In genomic region chr2:120867290-120868231, GRCh38 we compare ENCODE assay signal across 9 cellular contexts.
DNase-seq lines count a peak whose midpoint lies in the region; ATAC-seq and TF ChIP-seq lines count a peak whose summit lies in the region.
"Had no signal": no experiment of that assay in that cellular context is flagged by ENCODE, and none has a peak within 500 bp of the region (broad histone marks: within the 10 kb centered on the region; RNA-seq: fewer than 3 reads in every experiment).

No MANE protein-coding gene starts in this region.

- H4K20me1 ChIP-seq in GM23248 (ENCODE audit: insufficient read depth) (no peaks in the 10 kb centered on the region), OCI-LY7 (ENCODE audit: insufficient read depth, low read length) (no peaks in the 10 kb centered on the region)

- H3K27me3 ChIP-seq in GM23248 (replicated peaks; ENCODE audit: insufficient read depth), result no peaks in the 10 kb centered on the region
- H3K27me3 ChIP-seq in ascending aorta, result no peaks in the 10 kb centered on the region

- H3K36me3 ChIP-seq in GM23248 (ENCODE audit: low read depth) (no peaks in the 10 kb centered on the region), ascending aorta (no peaks in the 10 kb centered on the region), OCI-LY7 (ENCODE audit: insufficient read depth, low read length) (no peaks in the 10 kb centered on the region)

- H3K4me2 ChIP-seq in GM23248 (ENCODE audit: unreplicated experiment) (peak overlapping the region; percentile 87), OCI-LY7 (ENCODE audit: low read length) (no peak overlapping the region)

- peaks cover 25% of the 10 kb centered on the region for H3K27me3 Mint-ChIP-seq in activated T-helper 17 cell treated with anti-CD3 and anti-CD28 coated beads, Interleukin-2, amount 50 U/mL, for 72 hours
- peaks cover 37% of the 10 kb centered on the region for H3K27me3 Mint-ChIP-seq in activated CD8-positive, alpha-beta memory T cell treated with anti-CD3 and anti-CD28 coated beads, Interleukin-2, amount 10 ng/mL, durations not matched to agents 7 days and 5 days

- H3K4me1 ChIP-seq in GM23248 (ENCODE audit: insufficient read depth), result peaks cover 36% of the 10 kb centered on the region
- peaks cover 4 to 21% of the 10 kb centered on the region in 2 donors for H3K4me1 ChIP-seq in ascending aorta
- no peaks in the 10 kb centered on the region for H3K4me1 ChIP-seq in OCI-LY7 (ENCODE audit: insufficient read depth, low read length, poor library complexity, severe bottlenecking)

- peaks cover 34% of the 10 kb centered on the region for H3F3A ChIP-seq in GM23248 (ENCODE audit: insufficient read depth)

- no peak overlapping the region for H3K4me3 Mint-ChIP-seq in activated T-helper 17 cell treated with anti-CD3 and anti-CD28 coated beads, Interleukin-2, amount 50 U/mL, for 72 hours
- H3K4me3 Mint-ChIP-seq in activated CD8-positive, alpha-beta memory T cell treated with anti-CD3 and anti-CD28 coated beads, Interleukin-2, amount 10 ng/mL, durations not matched to agents 7 days and 5 days, result no peak overlapping the region

- no peak overlapping the region for H3K27ac Mint-ChIP-seq in activated T-helper 17 cell treated with anti-CD3 and anti-CD28 coated beads, Interleukin-2, amount 50 U/mL, for 72 hours
- no peak overlapping the region for H3K27ac Mint-ChIP-seq in activated CD8-positive, alpha-beta memory T cell treated with anti-CD3 and anti-CD28 coated beads, Interleukin-2, amount 10 ng/mL, durations not matched to agents 7 days and 5 days

- H3K9me3 Mint-ChIP-seq in activated T-helper 17 cell treated with anti-CD3 and anti-CD28 coated beads, Interleukin-2, amount 50 U/mL, for 72 hours, result no peaks in the 10 kb centered on the region
- no peaks in the 10 kb centered on the region for H3K9me3 Mint-ChIP-seq in activated CD8-positive, alpha-beta memory T cell treated with anti-CD3 and anti-CD28 coated beads, Interleukin-2, amount 10 ng/mL, durations not matched to agents 7 days and 5 days (ENCODE audit: low read depth)

- CTCF ChIA-PET in OCI-LY7 (lab: Charles Lee; ENCODE audit: unreplicated experiment), result no interaction called here
- CTCF ChIA-PET in activated CD8-positive, alpha-beta memory T cell treated with anti-CD3 and anti-CD28 coated beads, Interleukin-2, amount 10 ng/mL, durations not matched to agents 7 days and 5 days (lab: Charles Lee), result no interaction called here

- peak overlapping the region; percentile 68 for H2AFZ ChIP-seq in GM23248
- H2AFZ ChIP-seq in OCI-LY7 (ENCODE audit: low read length), result no peak overlapping the region

- H3K79me2 ChIP-seq in GM23248 (ENCODE audit: insufficient read depth) (peaks cover 81% of the 10 kb centered on the region), OCI-LY7 (ENCODE audit: insufficient read depth, low read depth, low read length) (no peaks in the 10 kb centered on the region)

- no peaks in the 10 kb centered on the region for H3K9me3 ChIP-seq in GM23248 (ENCODE audit: low read depth)
- no peaks in the 10 kb centered on the region for H3K9me3 ChIP-seq in ascending aorta
- H3K9me3 ChIP-seq in OCI-LY7 (ENCODE audit: low read length), result no peaks in the 10 kb centered on the region

- in situ Hi-C loops in GM23248 (cut with MboI), result no loop called here

- ATAC-seq in activated T-helper 17 cell treated with anti-CD3 and anti-CD28 coated beads, Interleukin-2, amount 50 U/mL, for 72 hours (replicated peaks), result no peak
- no peak for ATAC-seq in activated CD8-positive, alpha-beta memory T cell treated with anti-CD3 and anti-CD28 coated beads, Interleukin-2, amount 10 ng/mL, durations not matched to agents 7 days and 5 days

- intact Hi-C loops in ascending aorta (cut with DNase I) (loop anchor here (1.0 to 10.0 kb wide), 7 partner anchors 25 to 497 kb away; no protein-coding TSS in a partner anchor), OCI-LY7 (cut with micrococcal nuclease; ENCODE audit: unreplicated experiment) (no loop called here)

- POLR2A ChIA-PET in OCI-LY7 (lab: Charles Lee), result no interaction called here

- H3K9ac ChIP-seq in GM23248, result peak overlapping the region; percentile 87

- H3K27ac ChIP-seq in GM23248 (peak overlapping the region; percentile 86), ascending aorta (peak overlapping the region; percentile 92 to 93), OCI-LY7 (ENCODE audit: low read depth, low read length, poor library complexity, severe bottlenecking) (no peak overlapping the region)
- H3K27ac ChIP-seq: epithelial cell of prostate had no signal

- DNase-seq in GM23248, result peak; percentile 97
- peak; percentile 57 to 94 for DNase-seq in ascending aorta (ENCODE audit: low spot score in 2 of 2)
- DNase-seq in hepatic stellate cell (ENCODE audit: low spot score), result peak; percentile 94
- peak; percentile 57 for DNase-seq in renal cortical epithelial cell (ENCODE audit: low read depth)
- no peak for DNase-seq in OCI-LY7 (ENCODE audit: low spot score)
- no peak for DNase-seq in NCI-H2107 treated with DMSO at 0.1 percent for 48 hours (lab: John Stamatoyannopoulos, UW; ENCODE audit: unreplicated experiment)
- DNase-seq in activated CD8-positive, alpha-beta memory T cell treated with anti-CD3 and anti-CD28 coated beads, Interleukin-2, amount 10 ng/mL, durations not matched to agents 7 days and 5 days, result no peak

- H3K36me3 Mint-ChIP-seq in activated T-helper 17 cell treated with anti-CD3 and anti-CD28 coated beads, Interleukin-2, amount 50 U/mL, for 72 hours (ENCODE audit: low read depth), result no peaks in the 10 kb centered on the region
- no peaks in the 10 kb centered on the region for H3K36me3 Mint-ChIP-seq in activated CD8-positive, alpha-beta memory T cell treated with anti-CD3 and anti-CD28 coated beads, Interleukin-2, amount 10 ng/mL, durations not matched to agents 7 days and 5 days

- WGBS in GM23248 (ENCODE audit: low coverage in 1 of 2, low lambda C conversion rate in 2 of 2, missing lambda C conversion rate in 2 of 2), 2 experiments, result 1% methylated on average over 38 to 54 of the region's 54 CpGs

- H3K4me3 ChIP-seq in GM23248, result peak overlapping the region; percentile 74
- peak overlapping the region; percentile 57 to 65 for H3K4me3 ChIP-seq in ascending aorta
- H3K4me3 ChIP-seq in OCI-LY7 (ENCODE audit: low read depth, low read length, poor library complexity, severe bottlenecking), result no peak overlapping the region

- H3K9me2 ChIP-seq in GM23248 (ENCODE audit: insufficient read depth) (no peaks in the 10 kb centered on the region), OCI-LY7 (ENCODE audit: insufficient read depth, low read length) (no peaks in the 10 kb centered on the region)

- no peaks in the 10 kb centered on the region for H3K4me1 Mint-ChIP-seq in activated T-helper 17 cell treated with anti-CD3 and anti-CD28 coated beads, Interleukin-2, amount 50 U/mL, for 72 hours
- H3K4me1 Mint-ChIP-seq in activated CD8-positive, alpha-beta memory T cell treated with anti-CD3 and anti-CD28 coated beads, Interleukin-2, amount 10 ng/mL, durations not matched to agents 7 days and 5 days, result no peaks in the 10 kb centered on the region

- TF ChIP-seq CTCF in ascending aorta (IDR thresholded peaks at IDR 0.05), result peak in 1 of 3 experiments; percentile 12
- no peak for TF ChIP-seq CTCF in OCI-LY7 (conservative IDR thresholded peaks at IDR 0.05; ENCODE audit: low read length)

- no TSS peak for BruUV-seq in OCI-LY7 (replicated peaks; lab: Mats Ljungman, UMichigan)

Comparison
In these comparisons a context has a peak if more than half of its experiments do, and no peak if none do; other contexts are left out.
1. DNase-seq: peak in GM23248 (single experiment), ascending aorta (2 of 2), hepatic stellate cell (single experiment) and renal cortical epithelial cell (single experiment); none in OCI-LY7 (single experiment), NCI-H2107 treated with DMSO at 0.1 percent for 48 hours (single experiment) and activated CD8-positive, alpha-beta memory T cell treated with anti-CD3 and anti-CD28 coated beads, Interleukin-2, amount 10 ng/mL, durations not matched to agents 7 days and 5 days (single experiment).